Comparison of ENCODE assay signal across 1 cellular context in the genomic region with DNA sequence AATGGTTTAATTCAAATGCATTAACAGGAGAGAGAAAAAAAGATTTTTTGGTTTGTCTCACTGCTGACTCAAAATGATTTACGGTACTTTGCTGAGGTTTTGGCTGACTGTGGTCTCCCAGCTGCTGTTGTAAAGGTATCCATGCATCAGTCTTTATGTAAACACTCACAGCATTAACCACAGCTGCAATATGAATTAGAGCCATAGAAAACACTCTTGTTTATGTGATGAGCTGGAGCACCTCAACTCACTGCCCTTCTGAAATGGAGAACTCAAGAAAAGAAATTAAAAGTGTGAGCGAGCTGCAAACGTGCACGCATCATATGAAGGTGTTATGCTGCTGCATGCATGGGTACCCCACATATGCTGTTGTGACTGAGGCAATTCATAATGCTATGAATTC.
TF ChIP-seq lines count a peak whose summit lies in the region.

No MANE protein-coding gene starts in this region.

TF ChIP-seq in GM12878, 131 proteins besides CTCF, POLR2A, EP300 and RAD21 (continued from another document and continues in another):
- TF ChIP-seq, protein P1, sequence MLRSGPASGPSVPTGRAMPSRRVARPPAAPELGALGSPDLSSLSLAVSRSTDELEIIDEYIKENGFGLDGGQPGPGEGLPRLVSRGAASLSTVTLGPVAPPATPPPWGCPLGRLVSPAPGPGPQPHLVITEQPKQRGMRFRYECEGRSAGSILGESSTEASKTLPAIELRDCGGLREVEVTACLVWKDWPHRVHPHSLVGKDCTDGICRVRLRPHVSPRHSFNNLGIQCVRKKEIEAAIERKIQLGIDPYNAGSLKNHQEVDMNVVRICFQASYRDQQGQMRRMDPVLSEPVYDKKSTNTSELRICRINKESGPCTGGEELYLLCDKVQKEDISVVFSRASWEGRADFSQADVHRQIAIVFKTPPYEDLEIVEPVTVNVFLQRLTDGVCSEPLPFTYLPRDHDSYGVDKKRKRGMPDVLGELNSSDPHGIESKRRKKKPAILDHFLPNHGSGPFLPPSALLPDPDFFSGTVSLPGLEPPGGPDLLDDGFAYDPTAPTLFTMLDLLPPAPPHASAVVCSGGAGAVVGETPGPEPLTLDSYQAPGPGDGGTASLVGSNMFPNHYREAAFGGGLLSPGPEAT (IDR thresholded peaks at IDR 0.05; ENCODE audit: low read depth): peak; percentile 89
- peak; percentile 86 for TF ChIP-seq MTA2 (IDR thresholded peaks at IDR 0.05; ENCODE audit: low read depth)
- TF ChIP-seq BCL11A (IDR thresholded peaks at IDR 0.05; ENCODE audit: low read depth, low read length): peak; percentile 91
- TF ChIP-seq ZBED1 (IDR thresholded peaks at IDR 0.05; ENCODE audit: borderline replicate concordance): peak; percentile 29; the same call in 1 of the 2 replicates
- peak; percentile 97 for TF ChIP-seq TCF3 (IDR thresholded peaks at IDR 0.05; ENCODE audit: borderline replicate concordance, insufficient read depth, low read depth, low read length)
- TF ChIP-seq CREM (IDR thresholded peaks at IDR 0.05; ENCODE audit: low read depth): peak; percentile 88
- TF ChIP-seq, protein P2, sequence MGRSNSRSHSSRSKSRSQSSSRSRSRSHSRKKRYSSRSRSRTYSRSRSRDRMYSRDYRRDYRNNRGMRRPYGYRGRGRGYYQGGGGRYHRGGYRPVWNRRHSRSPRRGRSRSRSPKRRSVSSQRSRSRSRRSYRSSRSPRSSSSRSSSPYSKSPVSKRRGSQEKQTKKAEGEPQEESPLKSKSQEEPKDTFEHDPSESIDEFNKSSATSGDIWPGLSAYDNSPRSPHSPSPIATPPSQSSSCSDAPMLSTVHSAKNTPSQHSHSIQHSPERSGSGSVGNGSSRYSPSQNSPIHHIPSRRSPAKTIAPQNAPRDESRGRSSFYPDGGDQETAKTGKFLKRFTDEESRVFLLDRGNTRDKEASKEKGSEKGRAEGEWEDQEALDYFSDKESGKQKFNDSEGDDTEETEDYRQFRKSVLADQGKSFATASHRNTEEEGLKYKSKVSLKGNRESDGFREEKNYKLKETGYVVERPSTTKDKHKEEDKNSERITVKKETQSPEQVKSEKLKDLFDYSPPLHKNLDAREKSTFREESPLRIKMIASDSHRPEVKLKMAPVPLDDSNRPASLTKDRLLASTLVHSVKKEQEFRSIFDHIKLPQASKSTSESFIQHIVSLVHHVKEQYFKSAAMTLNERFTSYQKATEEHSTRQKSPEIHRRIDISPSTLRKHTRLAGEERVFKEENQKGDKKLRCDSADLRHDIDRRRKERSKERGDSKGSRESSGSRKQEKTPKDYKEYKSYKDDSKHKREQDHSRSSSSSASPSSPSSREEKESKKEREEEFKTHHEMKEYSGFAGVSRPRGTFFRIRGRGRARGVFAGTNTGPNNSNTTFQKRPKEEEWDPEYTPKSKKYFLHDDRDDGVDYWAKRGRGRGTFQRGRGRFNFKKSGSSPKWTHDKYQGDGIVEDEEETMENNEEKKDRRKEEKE (IDR thresholded peaks at IDR 0.05): no peak
- TF ChIP-seq, protein P3, sequence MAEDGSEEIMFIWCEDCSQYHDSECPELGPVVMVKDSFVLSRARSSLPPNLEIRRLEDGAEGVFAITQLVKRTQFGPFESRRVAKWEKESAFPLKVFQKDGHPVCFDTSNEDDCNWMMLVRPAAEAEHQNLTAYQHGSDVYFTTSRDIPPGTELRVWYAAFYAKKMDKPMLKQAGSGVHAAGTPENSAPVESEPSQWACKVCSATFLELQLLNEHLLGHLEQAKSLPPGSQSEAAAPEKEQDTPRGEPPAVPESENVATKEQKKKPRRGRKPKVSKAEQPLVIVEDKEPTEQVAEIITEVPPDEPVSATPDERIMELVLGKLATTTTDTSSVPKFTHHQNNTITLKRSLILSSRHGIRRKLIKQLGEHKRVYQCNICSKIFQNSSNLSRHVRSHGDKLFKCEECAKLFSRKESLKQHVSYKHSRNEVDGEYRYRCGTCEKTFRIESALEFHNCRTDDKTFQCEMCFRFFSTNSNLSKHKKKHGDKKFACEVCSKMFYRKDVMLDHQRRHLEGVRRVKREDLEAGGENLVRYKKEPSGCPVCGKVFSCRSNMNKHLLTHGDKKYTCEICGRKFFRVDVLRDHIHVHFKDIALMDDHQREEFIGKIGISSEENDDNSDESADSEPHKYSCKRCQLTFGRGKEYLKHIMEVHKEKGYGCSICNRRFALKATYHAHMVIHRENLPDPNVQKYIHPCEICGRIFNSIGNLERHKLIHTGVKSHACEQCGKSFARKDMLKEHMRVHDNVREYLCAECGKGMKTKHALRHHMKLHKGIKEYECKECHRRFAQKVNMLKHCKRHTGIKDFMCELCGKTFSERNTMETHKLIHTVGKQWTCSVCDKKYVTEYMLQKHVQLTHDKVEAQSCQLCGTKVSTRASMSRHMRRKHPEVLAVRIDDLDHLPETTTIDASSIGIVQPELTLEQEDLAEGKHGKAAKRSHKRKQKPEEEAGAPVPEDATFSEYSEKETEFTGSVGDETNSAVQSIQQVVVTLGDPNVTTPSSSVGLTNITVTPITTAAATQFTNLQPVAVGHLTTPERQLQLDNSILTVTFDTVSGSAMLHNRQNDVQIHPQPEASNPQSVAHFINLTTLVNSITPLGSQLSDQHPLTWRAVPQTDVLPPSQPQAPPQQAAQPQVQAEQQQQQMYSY (CRISPR knock-in tag; IDR thresholded peaks at IDR 0.05): no peak
- TF ChIP-seq DPF2 (IDR thresholded peaks at IDR 0.05): peak; percentile 77; the same call in 1 of the 2 replicates
- peak; percentile 90 for TF ChIP-seq EED (IDR thresholded peaks at IDR 0.05; ENCODE audit: low read depth)
- TF ChIP-seq EZH2 (IDR thresholded peaks at IDR 0.05; ENCODE audit: borderline replicate concordance, control insufficient read depth, low read depth, low read length): no peak
- TF ChIP-seq, protein P4, sequence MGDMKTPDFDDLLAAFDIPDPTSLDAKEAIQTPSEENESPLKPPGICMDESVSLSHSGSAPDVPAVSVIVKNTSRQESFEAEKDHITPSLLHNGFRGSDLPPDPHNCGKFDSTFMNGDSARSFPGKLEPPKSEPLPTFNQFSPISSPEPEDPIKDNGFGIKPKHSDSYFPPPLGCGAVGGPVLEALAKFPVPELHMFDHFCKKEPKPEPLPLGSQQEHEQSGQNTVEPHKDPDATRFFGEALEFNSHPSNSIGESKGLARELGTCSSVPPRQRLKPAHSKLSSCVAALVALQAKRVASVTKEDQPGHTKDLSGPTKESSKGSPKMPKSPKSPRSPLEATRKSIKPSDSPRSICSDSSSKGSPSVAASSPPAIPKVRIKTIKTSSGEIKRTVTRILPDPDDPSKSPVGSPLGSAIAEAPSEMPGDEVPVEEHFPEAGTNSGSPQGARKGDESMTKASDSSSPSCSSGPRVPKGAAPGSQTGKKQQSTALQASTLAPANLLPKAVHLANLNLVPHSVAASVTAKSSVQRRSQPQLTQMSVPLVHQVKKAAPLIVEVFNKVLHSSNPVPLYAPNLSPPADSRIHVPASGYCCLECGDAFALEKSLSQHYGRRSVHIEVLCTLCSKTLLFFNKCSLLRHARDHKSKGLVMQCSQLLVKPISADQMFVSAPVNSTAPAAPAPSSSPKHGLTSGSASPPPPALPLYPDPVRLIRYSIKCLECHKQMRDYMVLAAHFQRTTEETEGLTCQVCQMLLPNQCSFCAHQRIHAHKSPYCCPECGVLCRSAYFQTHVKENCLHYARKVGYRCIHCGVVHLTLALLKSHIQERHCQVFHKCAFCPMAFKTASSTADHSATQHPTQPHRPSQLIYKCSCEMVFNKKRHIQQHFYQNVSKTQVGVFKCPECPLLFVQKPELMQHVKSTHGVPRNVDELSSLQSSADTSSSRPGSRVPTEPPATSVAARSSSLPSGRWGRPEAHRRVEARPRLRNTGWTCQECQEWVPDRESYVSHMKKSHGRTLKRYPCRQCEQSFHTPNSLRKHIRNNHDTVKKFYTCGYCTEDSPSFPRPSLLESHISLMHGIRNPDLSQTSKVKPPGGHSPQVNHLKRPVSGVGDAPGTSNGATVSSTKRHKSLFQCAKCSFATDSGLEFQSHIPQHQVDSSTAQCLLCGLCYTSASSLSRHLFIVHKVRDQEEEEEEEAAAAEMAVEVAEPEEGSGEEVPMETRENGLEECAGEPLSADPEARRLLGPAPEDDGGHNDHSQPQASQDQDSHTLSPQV (IDR thresholded peaks at IDR 0.05): no peak
- TF ChIP-seq CHD1 (IDR thresholded peaks at IDR 0.05; ENCODE audit: low read depth, low read length): no peak
- no peak for TF ChIP-seq ZZZ3 (IDR thresholded peaks at IDR 0.05; ENCODE audit: control insufficient read depth, insufficient read length, low read depth)
- TF ChIP-seq, protein P5, sequence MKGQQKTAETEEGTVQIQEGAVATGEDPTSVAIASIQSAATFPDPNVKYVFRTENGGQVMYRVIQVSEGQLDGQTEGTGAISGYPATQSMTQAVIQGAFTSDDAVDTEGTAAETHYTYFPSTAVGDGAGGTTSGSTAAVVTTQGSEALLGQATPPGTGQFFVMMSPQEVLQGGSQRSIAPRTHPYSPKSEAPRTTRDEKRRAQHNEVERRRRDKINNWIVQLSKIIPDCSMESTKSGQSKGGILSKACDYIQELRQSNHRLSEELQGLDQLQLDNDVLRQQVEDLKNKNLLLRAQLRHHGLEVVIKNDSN (IDR thresholded peaks at IDR 0.05; ENCODE audit: borderline replicate concordance, extremely low read length, insufficient read depth, low read depth, low read length): no peak
- no peak for TF ChIP-seq CBX3 (IDR thresholded peaks at IDR 0.05; ENCODE audit: borderline replicate concordance, low read depth)
- peak; percentile 21; the same call in 1 of the 2 replicates for TF ChIP-seq SPI1 (IDR thresholded peaks at IDR 0.05; ENCODE audit: borderline replicate concordance, insufficient read depth, low read depth, low read length)
- TF ChIP-seq RCOR1 (conservative IDR thresholded peaks at IDR 0.05; ENCODE audit: low read depth, low read length): no peak
- TF ChIP-seq ETV6 (conservative IDR thresholded peaks at IDR 0.05 in 1 of 2, IDR thresholded peaks at IDR 0.05 in 1 of 2; ENCODE audit: borderline replicate concordance in 1 of 2, low read depth in 1 of 2): peak in 1 of 2 experiments; percentile 85; a peak in 1 of 4 replicates
- TF ChIP-seq, protein P6, sequence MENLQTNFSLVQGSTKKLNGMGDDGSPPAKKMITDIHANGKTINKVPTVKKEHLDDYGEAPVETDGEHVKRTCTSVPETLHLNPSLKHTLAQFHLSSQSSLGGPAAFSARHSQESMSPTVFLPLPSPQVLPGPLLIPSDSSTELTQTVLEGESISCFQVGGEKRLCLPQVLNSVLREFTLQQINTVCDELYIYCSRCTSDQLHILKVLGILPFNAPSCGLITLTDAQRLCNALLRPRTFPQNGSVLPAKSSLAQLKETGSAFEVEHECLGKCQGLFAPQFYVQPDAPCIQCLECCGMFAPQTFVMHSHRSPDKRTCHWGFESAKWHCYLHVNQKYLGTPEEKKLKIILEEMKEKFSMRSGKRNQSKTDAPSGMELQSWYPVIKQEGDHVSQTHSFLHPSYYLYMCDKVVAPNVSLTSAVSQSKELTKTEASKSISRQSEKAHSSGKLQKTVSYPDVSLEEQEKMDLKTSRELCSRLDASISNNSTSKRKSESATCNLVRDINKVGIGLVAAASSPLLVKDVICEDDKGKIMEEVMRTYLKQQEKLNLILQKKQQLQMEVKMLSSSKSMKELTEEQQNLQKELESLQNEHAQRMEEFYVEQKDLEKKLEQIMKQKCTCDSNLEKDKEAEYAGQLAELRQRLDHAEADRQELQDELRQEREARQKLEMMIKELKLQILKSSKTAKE (IDR thresholded peaks at IDR 0.05; ENCODE audit: low read depth, poor library complexity, severe bottlenecking): peak; percentile 89
- peak; percentile 83; the same call in 1 of the 3 replicates for TF ChIP-seq POU2F2 (IDR thresholded peaks at IDR 0.05; ENCODE audit: borderline replicate concordance, low read depth, low read length)
- TF ChIP-seq EGR1 (IDR thresholded peaks at IDR 0.05; ENCODE audit: borderline replicate concordance in 1 of 2, low read depth in 2 of 2, low read length in 2 of 2): no peak
- peak; percentile 67; the same call in 1 of the 2 replicates for TF ChIP-seq TCF7 (IDR thresholded peaks at IDR 0.05; ENCODE audit: borderline replicate concordance)
- TF ChIP-seq RB1 (IDR thresholded peaks at IDR 0.05; ENCODE audit: borderline replicate concordance): no peak
- TF ChIP-seq SMAD1 (IDR thresholded peaks at IDR 0.05; ENCODE audit: low read depth, partially characterized antibody): no peak
- TF ChIP-seq YY1 (IDR thresholded peaks at IDR 0.05; ENCODE audit: low read depth, low read length): peak; percentile 44
- TF ChIP-seq, protein P7, sequence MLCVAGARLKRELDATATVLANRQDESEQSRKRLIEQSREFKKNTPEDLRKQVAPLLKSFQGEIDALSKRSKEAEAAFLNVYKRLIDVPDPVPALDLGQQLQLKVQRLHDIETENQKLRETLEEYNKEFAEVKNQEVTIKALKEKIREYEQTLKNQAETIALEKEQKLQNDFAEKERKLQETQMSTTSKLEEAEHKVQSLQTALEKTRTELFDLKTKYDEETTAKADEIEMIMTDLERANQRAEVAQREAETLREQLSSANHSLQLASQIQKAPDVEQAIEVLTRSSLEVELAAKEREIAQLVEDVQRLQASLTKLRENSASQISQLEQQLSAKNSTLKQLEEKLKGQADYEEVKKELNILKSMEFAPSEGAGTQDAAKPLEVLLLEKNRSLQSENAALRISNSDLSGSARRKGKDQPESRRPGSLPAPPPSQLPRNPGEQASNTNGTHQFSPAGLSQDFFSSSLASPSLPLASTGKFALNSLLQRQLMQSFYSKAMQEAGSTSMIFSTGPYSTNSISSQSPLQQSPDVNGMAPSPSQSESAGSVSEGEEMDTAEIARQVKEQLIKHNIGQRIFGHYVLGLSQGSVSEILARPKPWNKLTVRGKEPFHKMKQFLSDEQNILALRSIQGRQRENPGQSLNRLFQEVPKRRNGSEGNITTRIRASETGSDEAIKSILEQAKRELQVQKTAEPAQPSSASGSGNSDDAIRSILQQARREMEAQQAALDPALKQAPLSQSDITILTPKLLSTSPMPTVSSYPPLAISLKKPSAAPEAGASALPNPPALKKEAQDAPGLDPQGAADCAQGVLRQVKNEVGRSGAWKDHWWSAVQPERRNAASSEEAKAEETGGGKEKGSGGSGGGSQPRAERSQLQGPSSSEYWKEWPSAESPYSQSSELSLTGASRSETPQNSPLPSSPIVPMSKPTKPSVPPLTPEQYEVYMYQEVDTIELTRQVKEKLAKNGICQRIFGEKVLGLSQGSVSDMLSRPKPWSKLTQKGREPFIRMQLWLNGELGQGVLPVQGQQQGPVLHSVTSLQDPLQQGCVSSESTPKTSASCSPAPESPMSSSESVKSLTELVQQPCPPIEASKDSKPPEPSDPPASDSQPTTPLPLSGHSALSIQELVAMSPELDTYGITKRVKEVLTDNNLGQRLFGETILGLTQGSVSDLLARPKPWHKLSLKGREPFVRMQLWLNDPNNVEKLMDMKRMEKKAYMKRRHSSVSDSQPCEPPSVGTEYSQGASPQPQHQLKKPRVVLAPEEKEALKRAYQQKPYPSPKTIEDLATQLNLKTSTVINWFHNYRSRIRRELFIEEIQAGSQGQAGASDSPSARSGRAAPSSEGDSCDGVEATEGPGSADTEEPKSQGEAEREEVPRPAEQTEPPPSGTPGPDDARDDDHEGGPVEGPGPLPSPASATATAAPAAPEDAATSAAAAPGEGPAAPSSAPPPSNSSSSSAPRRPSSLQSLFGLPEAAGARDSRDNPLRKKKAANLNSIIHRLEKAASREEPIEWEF (IDR thresholded peaks at IDR 0.05; ENCODE audit: insufficient replicate concordance, low read depth, low read length): peak; percentile 65
- no peak for TF ChIP-seq SMC3 (IDR thresholded peaks at IDR 0.05; ENCODE audit: borderline replicate concordance, low read length)
- TF ChIP-seq FOS (IDR thresholded peaks at IDR 0.05; ENCODE audit: borderline replicate concordance, extremely low read depth, insufficient read length): no peak
- peak; percentile 66 for TF ChIP-seq ZNF24 (IDR thresholded peaks at IDR 0.05)
- TF ChIP-seq GATAD2B (conservative IDR thresholded peaks at IDR 0.05; ENCODE audit: low read depth): no peak
- no peak for TF ChIP-seq HDGF (IDR thresholded peaks at IDR 0.05)
- peak; percentile 21; the same call in 1 of the 2 replicates for TF ChIP-seq POLR2AphosphoS5 (IDR thresholded peaks at IDR 0.05; ENCODE audit: low read length)
- TF ChIP-seq YBX1 (IDR thresholded peaks at IDR 0.05): no peak
- TF ChIP-seq CBX5 (IDR thresholded peaks at IDR 0.05; ENCODE audit: low read depth): peak; percentile 89; the same call in 1 of the 2 replicates
